In genomic region chr9:20242767-20243166, GRCh38 we compare ENCODE assay signal across 8 cellular contexts.
A peak's percentile ranks its signal among the peaks of the same experiment; 100 is the strongest.
DNase-seq lines count a peak whose midpoint lies in the region; ATAC-seq and TF ChIP-seq lines count a peak whose summit lies in the region.

No MANE protein-coding gene starts in this region.

- intact Hi-C loops in upper lobe of right lung (cut with DNase I) = no loop called here

- H3K36me3 ChIP-seq in upper lobe of right lung = no peaks in the 10 kb centered on the region

- no peaks in the 10 kb centered on the region for H3K36me3 Mint-ChIP-seq in activated T-cell treated with anti-CD3 and anti-CD28 coated beads, Interleukin-2, amount 50 U/mL, for 4 hours (ENCODE audit: insufficient read depth)

- H3K9me3 Mint-ChIP-seq in activated T-cell treated with anti-CD3 and anti-CD28 coated beads, Interleukin-2, amount 50 U/mL, for 4 hours = no peaks in the 10 kb centered on the region

- H3K27me3 ChIP-seq in upper lobe of right lung = no peaks in the 10 kb centered on the region

- H3K4me3 ChIP-seq in upper lobe of right lung = no peak overlapping the region

- ATAC-seq in HG03139 (IDR thresholded peaks at IDR 0.05; ENCODE audit: unreplicated experiment) = peak; percentile 93
- peak; percentile 87 to 91 for ATAC-seq in activated T-cell treated with anti-CD3 and anti-CD28 coated beads, Interleukin-2, amount 50 U/mL, for 4 hours
- peak; percentile 42 for ATAC-seq in upper lobe of right lung

- H3K4me1 ChIP-seq in upper lobe of right lung = no peaks in the 10 kb centered on the region

- H3K4me1 Mint-ChIP-seq in activated T-cell treated with anti-CD3 and anti-CD28 coated beads, Interleukin-2, amount 50 U/mL, for 4 hours (ENCODE audit: low read depth) = peaks cover 55% of the 10 kb centered on the region

- H3K27me3 Mint-ChIP-seq in activated T-cell treated with anti-CD3 and anti-CD28 coated beads, Interleukin-2, amount 50 U/mL, for 4 hours (ENCODE audit: low read depth) = no peaks in the 10 kb centered on the region

- TF ChIP-seq POLR2A in erythroblast (IDR thresholded peaks at IDR 0.05; ENCODE audit: low read length) = no peak

- peak; percentile 21 for DNase-seq in activated naive CD4-positive, alpha-beta T cell treated with Interleukin-2 at 50 U/mL for 16 hours
- no peak for DNase-seq in activated naive CD4-positive, alpha-beta T cell (lab: John Stamatoyannopoulos, UW)
- DNase-seq in activated T-cell treated with anti-CD3 and anti-CD28 coated beads, Interleukin-2, amount 50 U/mL, for 4 hours = no peak
- no peak for DNase-seq in upper lobe of right lung
- DNase-seq in DMS153 treated with DMSO at 0.1 percent for 48 hours (lab: John Stamatoyannopoulos, UW; ENCODE audit: unreplicated experiment) = no peak
- no peak for DNase-seq in KBM-7
- DNase-seq in erythroblast (lab: John Stamatoyannopoulos, UW) = no peak

- H3K4me3 Mint-ChIP-seq in activated T-cell treated with anti-CD3 and anti-CD28 coated beads, Interleukin-2, amount 50 U/mL, for 4 hours = peak overlapping the region; percentile 47

- no peaks in the 10 kb centered on the region for H3K9me3 ChIP-seq in upper lobe of right lung

- no peak for TF ChIP-seq CTCF in upper lobe of right lung (IDR thresholded peaks at IDR 0.05)

- in situ Hi-C loops in KBM-7 (cut with MboI; ENCODE audit: low pct_unique_long_range_greater_than_20kb, low sequenced_read_pairs) = no loop called here

- no peak overlapping the region for H3K27ac ChIP-seq in upper lobe of right lung

Comparison
In these comparisons a context has a peak if more than half of its experiments do, and no peak if none do; other contexts are left out.
1. ATAC-seq: peak in every context shown above with its lines; median percentile 93 in HG03139; 89 in activated T-cell treated with anti-CD3 and anti-CD28 coated beads, Interleukin-2, amount 50 U/mL, for 4 hours; 42 in upper lobe of right lung.